9 cellular contexts compared by ENCODE assay signal in genomic region chr11:3160252-3161031, GRCh38. TPM values are rescaled to one million over a fixed set of nuclear protein-coding genes. Genes with fewer than 3 reads are reported as not detected.
DNase-seq lines count a peak whose midpoint lies in the region; ATAC-seq and TF ChIP-seq lines count a peak whose summit lies in the region.
"Had no signal": no experiment of that assay in that cellular context is flagged by ENCODE, and none has a peak within 500 bp of the region (broad histone marks: within the 10 kb centered on the region; RNA-seq: fewer than 3 reads in every experiment).

No MANE protein-coding gene starts in this region.

- no peak for TF ChIP-seq CTCF in ovary (IDR thresholded peaks at IDR 0.05)

- TF ChIP-seq EP300 in ovary (IDR thresholded peaks at IDR 0.05): peak; percentile 11

- H3K27ac ChIP-seq in right cardiac atrium (ENCODE audit: low read length) (peak overlapping the region; percentile 26), ovary (peak overlapping the region; percentile 40 to 50)

- H3K27me3 ChIP-seq in right cardiac atrium (ENCODE audit: control insufficient read depth, insufficient read depth) (no peaks in the 10 kb centered on the region), ovary (no peaks in the 10 kb centered on the region)

- ATAC-seq in right cardiac atrium: peak; percentile 87 to 88
- ATAC-seq in HG02759 (IDR thresholded peaks at IDR 0.05; ENCODE audit: unreplicated experiment): no peak
- ATAC-seq in HG03342 (IDR thresholded peaks at IDR 0.05; ENCODE audit: unreplicated experiment): no peak
- no peak for ATAC-seq in HG03097 (IDR thresholded peaks at IDR 0.05; ENCODE audit: low FRiP score, unreplicated experiment)

- H3K4me3 ChIP-seq in right cardiac atrium (ENCODE audit: low read length) (peak overlapping the region; percentile 52), ovary (peak overlapping the region; percentile 52)

- H3K9me3 ChIP-seq in ES-I3 (ENCODE audit: control insufficient read depth, insufficient read depth, low read length): no peaks in the 10 kb centered on the region
- H3K9me3 ChIP-seq in right cardiac atrium (ENCODE audit: control insufficient read depth, low read length): no peaks in the 10 kb centered on the region
- H3K9me3 ChIP-seq in ovary: no peaks in the 10 kb centered on the region

- H3K9ac ChIP-seq in ES-I3 (ENCODE audit: low read depth, low read length): peak overlapping the region; percentile 60

- 3% methylated on average over 48 of the region's 48 CpGs for WGBS in right cardiac atrium
- WGBS in ovary, 3 donors: 1 to 4% (median 2%) methylated on average over 39 to 48 of the region's 48 CpGs

- H3K36me3 ChIP-seq in ES-I3 (ENCODE audit: insufficient read depth, low read length) (no peaks in the 10 kb centered on the region), ovary (no peaks in the 10 kb centered on the region)

- TF ChIP-seq POLR2A in ovary (IDR thresholded peaks at IDR 0.05): no peak

- H3K4me1 ChIP-seq in ES-I3 (ENCODE audit: insufficient read depth, low read length): peaks cover 32% of the 10 kb centered on the region
- H3K4me1 ChIP-seq in right cardiac atrium (ENCODE audit: control insufficient read depth, insufficient read depth, low read length): peaks cover 23% of the 10 kb centered on the region
- peaks cover 24% of the 10 kb centered on the region for H3K4me1 ChIP-seq in ovary (ENCODE audit: insufficient read depth)

- intact Hi-C loops in right cardiac atrium (cut with DNase I) (no loop called here), ovary (cut with DNase I) (no loop called here)

- DNase-seq in NCI-H2227 (lab: John Stamatoyannopoulos, UW; ENCODE audit: unreplicated experiment) (peak; percentile 96), astrocyte of the hippocampus (ENCODE audit: low read depth, low spot score) (peak; percentile 97), right cardiac atrium (peak; percentile 93 to 97 (median 95)), ovary (peak; percentile 87 to 92 (median 89))

RNA-seq across cellular contexts. Expression of gene OSBPL5, which starts 4.7 kb away (rescaled TPM):
- total RNA-seq in right cardiac atrium (10 to 100 TPM; 14.1 to 19.1 (median 15.4) TPM), ovary (10 to 100 TPM; 12.5 to 41.0 (median 34.1) TPM)
- polyA plus RNA-seq in right cardiac atrium (10.3 TPM), ovary (10 to 100 TPM in 1 of 2 donors, 1 to 10 TPM in 1; 3.0 to 23.3 TPM)

RNA-seq across cellular contexts. Expression of gene MRGPRG, which starts 58.2 kb away (rescaled TPM):
- total RNA-seq in right cardiac atrium: not detected
- not detected for polyA plus RNA-seq in right cardiac atrium
- not detected for total RNA-seq in ovary
- not detected for polyA plus RNA-seq in ovary
- total RNA-seq: T-helper 1 cell treated with Interleukin-12 subunit alpha and Interleukin-12 subunit beta and Interleukin-4 antibody, amounts not matched to agents 30 ng/mL and 1 ng/mL, for 36 hours had no signal

Comparison
In these comparisons a context has a peak if more than half of its experiments do, and no peak if none do; other contexts are left out.
1. ATAC-seq: peak in right cardiac atrium (2 of 2); none in HG02759 (single experiment), HG03342 (single experiment) and HG03097 (single experiment).
2. Peak in every context shown above with its lines, with median percentiles within 50 percentile points of each other: DNase-seq.